In genomic region chr1:31577515-31578191, GRCh38 we compare ENCODE assay signal across 1 cellular context.
A peak's percentile ranks its signal among the peaks of the same experiment; 100 is the strongest.
TF ChIP-seq lines count a peak whose summit lies in the region.

No MANE protein-coding gene starts in this region.

TF ChIP-seq in H1, 55 proteins besides CTCF, POLR2A, EP300 and RAD21:
- TF ChIP-seq POLR2AphosphoS5 (IDR thresholded peaks at IDR 0.05; ENCODE audit: low read depth, low read length) = no peak
- peak; percentile 94 for TF ChIP-seq KDM1A (IDR thresholded peaks at IDR 0.05; ENCODE audit: borderline replicate concordance, low read length)
